In the genomic region with DNA sequence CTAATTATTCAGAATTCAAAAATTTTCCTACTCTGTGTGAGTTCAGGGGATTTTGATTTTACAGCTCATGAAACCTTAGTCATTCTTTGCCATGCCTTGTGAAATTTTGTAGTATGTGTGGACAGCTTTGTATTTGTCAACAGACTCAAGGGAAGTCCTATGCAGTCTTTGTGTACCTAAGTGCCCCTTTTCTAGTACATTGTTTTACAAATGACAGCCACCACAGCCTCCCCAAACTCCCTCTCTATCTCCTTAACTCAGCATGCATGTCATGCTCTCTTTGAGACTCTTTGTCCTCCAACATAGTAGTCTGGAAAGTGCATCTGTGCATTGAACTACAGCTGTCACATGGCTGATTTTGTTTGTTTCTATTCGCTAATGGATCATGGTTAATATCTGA, we compare ENCODE assay signal across 2 cellular contexts.
TF ChIP-seq lines count a peak whose summit lies in the region.

No MANE protein-coding gene starts in this region.

TF ChIP-seq in GM23338, 12 proteins besides CTCF, POLR2A, EP300 and RAD21 (continued from another document):
- TF ChIP-seq, protein P1, sequence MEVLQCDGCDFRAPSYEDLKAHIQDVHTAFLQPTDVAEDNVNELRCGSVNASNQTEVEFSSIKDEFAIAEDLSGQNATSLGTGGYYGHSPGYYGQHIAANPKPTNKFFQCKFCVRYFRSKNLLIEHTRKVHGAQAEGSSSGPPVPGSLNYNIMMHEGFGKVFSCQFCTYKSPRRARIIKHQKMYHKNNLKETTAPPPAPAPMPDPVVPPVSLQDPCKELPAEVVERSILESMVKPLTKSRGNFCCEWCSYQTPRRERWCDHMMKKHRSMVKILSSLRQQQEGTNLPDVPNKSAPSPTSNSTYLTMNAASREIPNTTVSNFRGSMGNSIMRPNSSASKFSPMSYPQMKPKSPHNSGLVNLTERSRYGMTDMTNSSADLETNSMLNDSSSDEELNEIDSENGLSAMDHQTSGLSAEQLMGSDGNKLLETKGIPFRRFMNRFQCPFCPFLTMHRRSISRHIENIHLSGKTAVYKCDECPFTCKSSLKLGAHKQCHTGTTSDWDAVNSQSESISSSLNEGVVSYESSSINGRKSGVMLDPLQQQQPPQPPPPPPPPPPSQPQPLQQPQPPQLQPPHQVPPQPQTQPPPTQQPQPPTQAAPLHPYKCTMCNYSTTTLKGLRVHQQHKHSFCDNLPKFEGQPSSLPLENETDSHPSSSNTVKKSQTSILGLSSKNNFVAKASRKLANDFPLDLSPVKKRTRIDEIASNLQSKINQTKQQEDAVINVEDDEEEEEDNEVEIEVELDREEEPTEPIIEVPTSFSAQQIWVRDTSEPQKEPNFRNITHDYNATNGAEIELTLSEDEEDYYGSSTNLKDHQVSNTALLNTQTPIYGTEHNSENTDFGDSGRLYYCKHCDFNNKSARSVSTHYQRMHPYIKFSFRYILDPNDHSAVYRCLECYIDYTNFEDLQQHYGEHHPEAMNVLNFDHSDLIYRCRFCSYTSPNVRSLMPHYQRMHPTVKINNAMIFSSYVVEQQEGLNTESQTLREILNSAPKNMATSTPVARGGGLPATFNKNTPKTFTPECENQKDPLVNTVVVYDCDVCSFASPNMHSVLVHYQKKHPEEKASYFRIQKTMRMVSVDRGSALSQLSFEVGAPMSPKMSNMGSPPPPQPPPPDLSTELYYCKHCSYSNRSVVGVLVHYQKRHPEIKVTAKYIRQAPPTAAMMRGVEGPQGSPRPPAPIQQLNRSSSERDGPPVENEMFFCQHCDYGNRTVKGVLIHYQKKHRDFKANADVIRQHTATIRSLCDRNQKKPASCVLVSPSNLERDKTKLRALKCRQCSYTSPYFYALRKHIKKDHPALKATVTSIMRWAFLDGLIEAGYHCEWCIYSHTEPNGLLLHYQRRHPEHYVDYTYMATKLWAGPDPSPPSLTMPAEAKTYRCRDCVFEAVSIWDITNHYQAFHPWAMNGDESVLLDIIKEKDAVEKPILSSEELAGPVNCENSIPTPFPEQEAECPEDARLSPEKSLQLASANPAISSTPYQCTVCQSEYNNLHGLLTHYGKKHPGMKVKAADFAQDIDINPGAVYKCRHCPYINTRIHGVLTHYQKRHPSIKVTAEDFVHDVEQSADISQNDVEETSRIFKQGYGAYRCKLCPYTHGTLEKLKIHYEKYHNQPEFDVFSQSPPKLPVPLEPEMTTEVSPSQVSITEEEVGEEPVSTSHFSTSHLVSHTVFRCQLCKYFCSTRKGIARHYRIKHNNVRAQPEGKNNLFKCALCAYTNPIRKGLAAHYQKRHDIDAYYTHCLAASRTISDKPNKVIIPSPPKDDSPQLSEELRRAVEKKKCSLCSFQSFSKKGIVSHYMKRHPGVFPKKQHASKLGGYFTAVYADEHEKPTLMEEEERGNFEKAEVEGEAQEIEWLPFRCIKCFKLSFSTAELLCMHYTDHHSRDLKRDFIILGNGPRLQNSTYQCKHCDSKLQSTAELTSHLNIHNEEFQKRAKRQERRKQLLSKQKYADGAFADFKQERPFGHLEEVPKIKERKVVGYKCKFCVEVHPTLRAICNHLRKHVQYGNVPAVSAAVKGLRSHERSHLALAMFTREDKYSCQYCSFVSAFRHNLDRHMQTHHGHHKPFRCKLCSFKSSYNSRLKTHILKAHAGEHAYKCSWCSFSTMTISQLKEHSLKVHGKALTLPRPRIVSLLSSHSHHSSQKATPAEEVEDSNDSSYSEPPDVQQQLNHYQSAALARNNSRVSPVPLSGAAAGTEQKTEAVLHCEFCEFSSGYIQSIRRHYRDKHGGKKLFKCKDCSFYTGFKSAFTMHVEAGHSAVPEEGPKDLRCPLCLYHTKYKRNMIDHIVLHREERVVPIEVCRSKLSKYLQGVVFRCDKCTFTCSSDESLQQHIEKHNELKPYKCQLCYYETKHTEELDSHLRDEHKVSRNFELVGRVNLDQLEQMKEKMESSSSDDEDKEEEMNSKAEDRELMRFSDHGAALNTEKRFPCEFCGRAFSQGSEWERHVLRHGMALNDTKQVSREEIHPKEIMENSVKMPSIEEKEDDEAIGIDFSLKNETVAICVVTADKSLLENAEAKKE (CRISPR knock-in tag; IDR thresholded peaks at IDR 0.05), result 0 out of 2 replicates have a peak, but pooled peaks have one; percentile 54
- TF ChIP-seq, protein P2, sequence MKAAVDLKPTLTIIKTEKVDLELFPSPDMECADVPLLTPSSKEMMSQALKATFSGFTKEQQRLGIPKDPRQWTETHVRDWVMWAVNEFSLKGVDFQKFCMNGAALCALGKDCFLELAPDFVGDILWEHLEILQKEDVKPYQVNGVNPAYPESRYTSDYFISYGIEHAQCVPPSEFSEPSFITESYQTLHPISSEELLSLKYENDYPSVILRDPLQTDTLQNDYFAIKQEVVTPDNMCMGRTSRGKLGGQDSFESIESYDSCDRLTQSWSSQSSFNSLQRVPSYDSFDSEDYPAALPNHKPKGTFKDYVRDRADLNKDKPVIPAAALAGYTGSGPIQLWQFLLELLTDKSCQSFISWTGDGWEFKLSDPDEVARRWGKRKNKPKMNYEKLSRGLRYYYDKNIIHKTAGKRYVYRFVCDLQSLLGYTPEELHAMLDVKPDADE (IDR thresholded peaks at IDR 0.05), result no peak
- no peak for TF ChIP-seq EZH2phosphoT487 (IDR thresholded peaks at IDR 0.05; ENCODE audit: unreplicated experiment)
TF ChIP-seq in GM23338: peak in this region for 2.

TF ChIP-seq in WTC11, 78 proteins besides CTCF, POLR2A, EP300 and RAD21:
- TF ChIP-seq, protein P3, sequence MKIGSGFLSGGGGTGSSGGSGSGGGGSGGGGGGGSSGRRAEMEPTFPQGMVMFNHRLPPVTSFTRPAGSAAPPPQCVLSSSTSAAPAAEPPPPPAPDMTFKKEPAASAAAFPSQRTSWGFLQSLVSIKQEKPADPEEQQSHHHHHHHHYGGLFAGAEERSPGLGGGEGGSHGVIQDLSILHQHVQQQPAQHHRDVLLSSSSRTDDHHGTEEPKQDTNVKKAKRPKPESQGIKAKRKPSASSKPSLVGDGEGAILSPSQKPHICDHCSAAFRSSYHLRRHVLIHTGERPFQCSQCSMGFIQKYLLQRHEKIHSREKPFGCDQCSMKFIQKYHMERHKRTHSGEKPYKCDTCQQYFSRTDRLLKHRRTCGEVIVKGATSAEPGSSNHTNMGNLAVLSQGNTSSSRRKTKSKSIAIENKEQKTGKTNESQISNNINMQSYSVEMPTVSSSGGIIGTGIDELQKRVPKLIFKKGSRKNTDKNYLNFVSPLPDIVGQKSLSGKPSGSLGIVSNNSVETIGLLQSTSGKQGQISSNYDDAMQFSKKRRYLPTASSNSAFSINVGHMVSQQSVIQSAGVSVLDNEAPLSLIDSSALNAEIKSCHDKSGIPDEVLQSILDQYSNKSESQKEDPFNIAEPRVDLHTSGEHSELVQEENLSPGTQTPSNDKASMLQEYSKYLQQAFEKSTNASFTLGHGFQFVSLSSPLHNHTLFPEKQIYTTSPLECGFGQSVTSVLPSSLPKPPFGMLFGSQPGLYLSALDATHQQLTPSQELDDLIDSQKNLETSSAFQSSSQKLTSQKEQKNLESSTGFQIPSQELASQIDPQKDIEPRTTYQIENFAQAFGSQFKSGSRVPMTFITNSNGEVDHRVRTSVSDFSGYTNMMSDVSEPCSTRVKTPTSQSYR (CRISPR knock-in tag; IDR thresholded peaks at IDR 0.05), result no peak
- peak; percentile 68; the same call in 1 of the 2 replicates for TF ChIP-seq FOXK1 (CRISPR knock-in tag; IDR thresholded peaks at IDR 0.05)
